Comparison of ENCODE assay signal across 1 cellular context in genomic region chr6:15922510-15923307, GRCh38.
TF ChIP-seq lines count a peak whose summit lies in the region.

No MANE protein-coding gene starts in this region.

TF ChIP-seq in K562, 482 proteins besides CTCF, POLR2A, EP300 and RAD21 (continued from another document and continues in another):
- TF ChIP-seq STAT6 (CRISPR knock-in tag; IDR thresholded peaks at IDR 0.05) (no peak), ZKSCAN8 (CRISPR knock-in tag; IDR thresholded peaks at IDR 0.05) (peak; percentile 79; the same call in 1 of the 2 replicates), ZNF280A (IDR thresholded peaks at IDR 0.05; ENCODE audit: low read depth, partially characterized antibody) (no peak), MCM7 (IDR thresholded peaks at IDR 0.05) (no peak), C11orf30 (IDR thresholded peaks at IDR 0.05; ENCODE audit: low read depth) (no peak), U2AF2 (optimal IDR thresholded peaks at IDR 0.05; ENCODE audit: low read depth, low read length) (no peak), ZNF12 (CRISPR knock-in tag; IDR thresholded peaks at IDR 0.05) (no peak), HDAC3 (IDR thresholded peaks at IDR 0.05; ENCODE audit: borderline replicate concordance, partially characterized antibody) (peak; percentile 94), SIX5 (IDR thresholded peaks at IDR 0.05; ENCODE audit: borderline replicate concordance in 1 of 2, insufficient read depth in 1 of 2, low read depth in 1 of 2, low read length in 2 of 2) (no peak), HNRNPL (IDR thresholded peaks at IDR 0.05; ENCODE audit: low read depth, low read length) (no peak), ELF4 (CRISPR knock-in tag; IDR thresholded peaks at IDR 0.05) (0 out of 2 replicates have a peak, but pooled peaks have one; percentile 8), ZNF134 (CRISPR knock-in tag; conservative IDR thresholded peaks at IDR 0.05) (no peak), BRD9 (IDR thresholded peaks at IDR 0.05; ENCODE audit: low read depth, partially characterized antibody) (no peak), ZNF717 (CRISPR knock-in tag; IDR thresholded peaks at IDR 0.05) (no peak), ARID1B (IDR thresholded peaks at IDR 0.05) (peak; percentile 97), ZKSCAN1 (IDR thresholded peaks at IDR 0.05; ENCODE audit: low read depth, low read length) (no peak), HBP1 (CRISPR knock-in tag; IDR thresholded peaks at IDR 0.05) (no peak), SOX6 (IDR thresholded peaks at IDR 0.05) (peak; percentile 87), DNMT1 (IDR thresholded peaks at IDR 0.05) (no peak), TAF9B (IDR thresholded peaks at IDR 0.05; ENCODE audit: partially characterized antibody) (peak; percentile 20), XRCC4 (IDR thresholded peaks at IDR 0.05; ENCODE audit: extremely low read depth, insufficient read depth, insufficient read length) (no peak), NR4A1 (CRISPR knock-in tag; IDR thresholded peaks at IDR 0.05) (no peak), NR4A1 (tag; IDR thresholded peaks at IDR 0.05) (no peak), CEBPZ (IDR thresholded peaks at IDR 0.05; ENCODE audit: borderline replicate concordance, low read depth, low read length) (no peak), TCF7 (IDR thresholded peaks at IDR 0.05; ENCODE audit: borderline replicate concordance) (peak; percentile 93), ZNF511 (CRISPR knock-in tag; IDR thresholded peaks at IDR 0.05) (no peak), ZNF408 (CRISPR knock-in tag; IDR thresholded peaks at IDR 0.05; ENCODE audit: low read depth) (no peak), ZNF512 (tag; IDR thresholded peaks at IDR 0.05) (no peak), IRF9 (tag; IDR thresholded peaks at IDR 0.05) (no peak), MTA3 (IDR thresholded peaks at IDR 0.05; ENCODE audit: borderline replicate concordance) (0 out of 2 replicates have a peak, but pooled peaks have one; percentile 28), ZNF444 (CRISPR knock-in tag; IDR thresholded peaks at IDR 0.05) (0 out of 2 replicates have a peak, but pooled peaks have one; percentile 17), DIDO1 (tag; IDR thresholded peaks at IDR 0.05; ENCODE audit: low read depth) (no peak), PKNOX1 (IDR thresholded peaks at IDR 0.05) (peak; percentile 12; the same call in 1 of the 2 replicates), RBM17 (IDR thresholded peaks at IDR 0.05; ENCODE audit: borderline replicate concordance, low read depth, low read length) (no peak), DACH1 (IDR thresholded peaks at IDR 0.05; ENCODE audit: partially characterized antibody) (peak; percentile 14), SRSF1 (IDR thresholded peaks at IDR 0.05; ENCODE audit: low read depth, low read length) (no peak), CTBP1 (IDR thresholded peaks at IDR 0.05; ENCODE audit: borderline replicate concordance) (peak; percentile 66; the same call in 1 of the 2 replicates), NR2F6 (CRISPR knock-in tag; IDR thresholded peaks at IDR 0.05) (no peak), ZNF75A (CRISPR knock-in tag; IDR thresholded peaks at IDR 0.05) (no peak), BRCA1 (IDR thresholded peaks at IDR 0.05) (no peak), BRCA1 (CRISPR knock-in tag; IDR thresholded peaks at IDR 0.05) (no peak), ZSCAN32 (CRISPR knock-in tag; IDR thresholded peaks at IDR 0.05) (no peak), NR2C1 (IDR thresholded peaks at IDR 0.05) (no peak), NR2C1 (tag; IDR thresholded peaks at IDR 0.05) (0 out of 2 replicates have a peak, but pooled peaks have one; percentile 39), ATF4 (CRISPR knock-in tag; IDR thresholded peaks at IDR 0.05) (0 out of 2 replicates have a peak, but pooled peaks have one; percentile 41), MAX (CRISPR knock-in tag; IDR thresholded peaks at IDR 0.05) (peak; percentile 52; the same call in 1 of the 2 replicates), SNAPC5 (CRISPR knock-in tag; IDR thresholded peaks at IDR 0.05) (no peak), ZNF124 (CRISPR knock-in tag; IDR thresholded peaks at IDR 0.05) (no peak), CBFB (CRISPR knock-in tag; IDR thresholded peaks at IDR 0.05) (no peak), REST (CRISPR knock-in tag; IDR thresholded peaks at IDR 0.05; ENCODE audit: low read depth) (no peak), ZNF174 (CRISPR knock-in tag; IDR thresholded peaks at IDR 0.05) (no peak)
